Comparison of ENCODE assay signal across 12 cellular contexts in the genomic region with DNA sequence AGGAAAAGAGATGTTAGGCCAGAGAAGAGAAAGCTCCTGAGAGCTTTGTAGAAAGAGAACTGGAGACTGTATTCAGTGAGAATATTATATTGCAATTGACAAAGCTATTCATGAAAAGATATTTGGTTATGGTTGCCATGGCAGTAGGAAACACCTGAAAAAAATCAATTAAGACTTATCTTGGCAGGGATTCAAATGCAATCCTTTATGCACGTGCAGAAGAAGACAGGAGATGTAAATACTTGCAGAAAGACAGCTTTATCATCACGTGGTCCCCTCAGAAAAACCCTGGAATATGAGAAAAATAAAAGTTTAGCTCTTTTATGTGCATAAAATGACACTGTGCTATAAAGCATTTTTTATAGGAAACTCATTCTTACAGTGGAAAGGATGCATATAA.
DNase-seq lines count a peak whose midpoint lies in the region.
"Had no signal": no experiment of that assay in that cellular context is flagged by ENCODE, and none has a peak within 500 bp of the region (broad histone marks: within the 10 kb centered on the region; RNA-seq: fewer than 3 reads in every experiment).

No MANE protein-coding gene starts in this region.

- DNase-seq in DMS153 (lab: John Stamatoyannopoulos, UW) = peak; percentile 85
- DNase-seq in NCI-H146 (lab: John Stamatoyannopoulos, UW) = peak; percentile 99
- peak; percentile 91 for DNase-seq in NCI-H748 (lab: John Stamatoyannopoulos, UW; ENCODE audit: unreplicated experiment)
- peak; percentile 35 to 76 for DNase-seq in dermis microvascular lymphatic vessel endothelial cell (ENCODE audit: low read depth in 2 of 2)
- no peak for DNase-seq in activated CD4-positive, alpha-beta T cell treated with anti-CD3 and anti-CD28 coated beads for 4 hours
- DNase-seq in GM19238 (ENCODE audit: insufficient read length, low spot score) = no peak
- no peak for DNase-seq in nucleus accumbens (lab: John Stamatoyannopoulos, UW)
- DNase-seq in HCEC 1CT = no peak
- DNase-seq: activated CD4-positive, alpha-beta T cell treated with anti-CD3 and anti-CD28 coated beads, Interleukin-2, amount 10 ng/mL, durations not matched to agents 24 days and 14 days; activated naive CD8-positive, alpha-beta T cell treated with anti-CD3 and anti-CD28 coated beads, Interleukin-2, amount 10 ng/mL, durations not matched to agents 7 days and 5 days; activated T-cell treated with anti-CD3 and anti-CD28 coated beads, Interleukin-2, amount 50 U/mL, for 1 hour; DMS 273 treated with DMSO at 0.1 percent for 48 hours had no signal

Comparison
In these comparisons a context has a peak if more than half of its experiments do, and no peak if none do; other contexts are left out.
1. DNase-seq: peak in DMS153 (single experiment), NCI-H146 (single experiment), NCI-H748 (single experiment) and dermis microvascular lymphatic vessel endothelial cell (2 of 2); none in activated CD4-positive, alpha-beta T cell treated with anti-CD3 and anti-CD28 coated beads for 4 hours (0 of 2), GM19238 (single experiment), nucleus accumbens (0 of 56) and HCEC 1CT (single experiment).